24 cellular contexts compared by ENCODE assay signal in the genomic region with DNA sequence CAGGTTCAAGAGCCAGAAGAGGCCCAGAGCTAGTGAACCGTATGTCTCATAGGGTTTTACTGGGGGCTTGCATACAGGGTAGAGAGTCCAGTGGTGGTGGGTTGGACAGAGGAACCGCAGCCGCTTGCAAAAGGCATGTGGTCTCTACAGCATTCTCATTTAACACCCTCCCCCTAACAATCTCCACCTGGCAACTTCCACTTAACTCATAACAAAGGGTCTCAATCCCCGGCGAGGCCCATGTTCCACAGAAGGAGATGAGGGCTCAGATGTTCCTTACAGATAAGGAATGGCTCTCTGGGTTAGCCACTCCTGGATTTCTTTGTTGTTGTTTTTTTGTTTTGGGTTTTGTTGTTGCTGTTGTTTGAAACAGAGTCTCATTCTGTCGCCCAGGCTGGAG.
"Had no signal": no experiment of that assay in that cellular context is flagged by ENCODE, and none has a peak within 500 bp of the region (broad histone marks: within the 10 kb centered on the region; RNA-seq: fewer than 3 reads in every experiment).

No MANE protein-coding gene starts in this region.

- FAIRE-seq: endothelial cell of umbilical vein, keratinocyte had no signal

- H3K27me3 ChIP-seq: esophagus muscularis mucosa, foreskin keratinocyte, gastroesophageal sphincter, heart left ventricle, hepatocyte, left lung, ovary, sigmoid colon, stomach, thyroid gland, vagina had no signal

- H3K9me3 ChIP-seq: esophagus muscularis mucosa, gastroesophageal sphincter, heart left ventricle, left lung, ovary, psoas muscle, sigmoid colon, stomach, thyroid gland, vagina had no signal

- ATAC-seq: foreskin keratinocyte; gastroesophageal sphincter; heart left ventricle; left lung; naive thymus-derived CD8-positive, alpha-beta T cell; psoas muscle; right cardiac atrium; stimulated activated effector memory CD8-positive, alpha-beta T cell treated with anti-CD3 and anti-CD28 coated beads, Interleukin-12 subunit alpha, Interleukin-12 subunit beta, amount 100 ng/mL, for 72 hours had no signal

- H3K4me1 ChIP-seq: psoas muscle had no signal

- H3K36me3 ChIP-seq: esophagus muscularis mucosa, gastroesophageal sphincter, heart left ventricle, left lung, ovary, sigmoid colon, stomach, thyroid gland, vagina had no signal

- H3K4me2 ChIP-seq: hepatocyte had no signal

- H3K27ac ChIP-seq: esophagus muscularis mucosa, foreskin keratinocyte, gastroesophageal sphincter, heart left ventricle, hepatocyte, left lung, ovary, psoas muscle, sigmoid colon, stomach, thyroid gland, vagina had no signal

- H2AFZ ChIP-seq: hepatocyte had no signal

- DNase-seq: cortex of kidney; foreskin keratinocyte; heart left ventricle; immature natural killer cell; left lung; naive thymus-derived CD8-positive, alpha-beta T cell; nephron progenitor cell; occipital lobe; ovary; psoas muscle; right cardiac atrium; sigmoid colon; stimulated activated CD4-positive, alpha-beta T cell treated with anti-CD3 and anti-CD28 coated beads, Interleukin-2, amount 100 ng/mL, for 24 hours; stimulated activated CD4-positive, alpha-beta T cell treated with anti-CD3 and anti-CD28 coated beads, Interleukin-4, amount 100 ng/mL, for 24 hours; stimulated activated naive CD4-positive, alpha-beta T cell treated with Interleukin-2 at 50 U/mL for 16 hours; stomach; thyroid gland had no signal

- H3K4me3 ChIP-seq: esophagus muscularis mucosa, gastroesophageal sphincter, heart left ventricle, hepatocyte, left lung, ovary, psoas muscle, sigmoid colon, stomach, thyroid gland, vagina had no signal
